ENCODE assay signal across 28 cellular contexts in the genomic region with DNA sequence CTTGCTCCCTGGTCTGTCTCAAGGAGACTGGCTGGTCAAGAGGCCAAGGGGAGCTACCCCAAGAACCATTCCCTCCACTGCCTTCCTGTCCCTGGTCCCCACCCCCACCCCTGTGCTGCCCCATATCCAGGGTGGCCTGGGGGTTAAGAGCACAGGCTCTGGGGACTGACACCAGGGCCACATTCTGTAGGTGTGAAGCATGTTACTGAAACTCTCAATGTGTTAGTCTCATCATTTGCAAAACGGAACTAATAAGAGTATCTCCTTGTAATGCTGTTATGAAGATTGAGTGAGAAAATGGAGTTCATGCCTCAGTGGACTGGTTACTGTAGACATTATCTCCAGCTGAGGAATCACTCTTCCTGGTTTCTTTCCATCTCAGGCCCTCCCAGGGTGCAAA.
"Had no signal": no experiment of that assay in that cellular context is flagged by ENCODE, and none has a peak within 500 bp of the region (broad histone marks: within the 10 kb centered on the region; RNA-seq: fewer than 3 reads in every experiment).

No MANE protein-coding gene starts in this region.

- H3K9me3 ChIP-seq: neutrophil, ovary, psoas muscle, right lobe of liver, sigmoid colon, stomach, thoracic aorta, thyroid gland, tibial nerve, upper lobe of left lung, vagina had no signal

- H3K27ac ChIP-seq: neural progenitor cell, neutrophil, ovary, parathyroid adenoma, psoas muscle, right lobe of liver, sigmoid colon, stomach, thoracic aorta, thyroid gland, tibial nerve, upper lobe of left lung, vagina had no signal

- H3K4me2 ChIP-seq: neural progenitor cell had no signal

- H3K79me2 ChIP-seq: parathyroid adenoma had no signal

- H3K4me3 ChIP-seq: neural progenitor cell, ovary, psoas muscle, right lobe of liver, sigmoid colon, stomach, thoracic aorta, thyroid gland, tibial nerve, upper lobe of left lung, vagina had no signal

- H3K4me1 ChIP-seq: parathyroid adenoma, psoas muscle, right lobe of liver, sigmoid colon, stomach, thyroid gland, tibial nerve, upper lobe of left lung, vagina had no signal

- H3K27me3 ChIP-seq: neural progenitor cell, ovary, right lobe of liver, thyroid gland, upper lobe of left lung, vagina had no signal

- ATAC-seq: natural killer cell; psoas muscle; right cardiac atrium; right lobe of liver; stimulated activated effector memory CD8-positive, alpha-beta T cell treated with anti-CD3 and anti-CD28 coated beads, Interleukin-12 subunit alpha, Interleukin-12 subunit beta, amount 100 ng/mL, for 72 hours; stimulated activated naive B cell treated with anti-CD40 and anti-IgM and Interleukin-4, amounts not matched to agents 10 μg/mL and 1 μg/mL and 100 μg/mL, for 72 hours had no signal

- H3K9me3 Mint-ChIP-seq: natural killer cell; nephron; stimulated activated effector memory CD8-positive, alpha-beta T cell treated with anti-CD3 and anti-CD28 coated beads, Interleukin-12 subunit alpha, Interleukin-12 subunit beta, amount 100 ng/mL, for 72 hours; stimulated activated naive CD8-positive, alpha-beta T cell treated with anti-CD3 and anti-CD28 coated beads, Interleukin-15, Interleukin-2, amounts not matched to agents 100 ng/mL and 50 ng/mL, for 24 hours had no signal

- H3K4me3 Mint-ChIP-seq: natural killer cell; nephron; neural progenitor cell; stimulated activated effector memory CD8-positive, alpha-beta T cell treated with anti-CD3 and anti-CD28 coated beads, Interleukin-12 subunit alpha, Interleukin-12 subunit beta, amount 100 ng/mL, for 72 hours; stimulated activated naive B cell treated with anti-CD40 and anti-IgM and Interleukin-4, amounts not matched to agents 10 μg/mL and 1 μg/mL and 100 μg/mL, for 72 hours; stimulated activated naive CD8-positive, alpha-beta T cell treated with anti-CD3 and anti-CD28 coated beads, Interleukin-15, Interleukin-2, amounts not matched to agents 100 ng/mL and 50 ng/mL, for 24 hours had no signal

- H3K36me3 Mint-ChIP-seq: natural killer cell; neural progenitor cell; stimulated activated effector memory CD8-positive, alpha-beta T cell treated with anti-CD3 and anti-CD28 coated beads, Interleukin-12 subunit alpha, Interleukin-12 subunit beta, amount 100 ng/mL, for 72 hours; stimulated activated naive B cell treated with anti-CD40 and anti-IgM and Interleukin-4, amounts not matched to agents 10 μg/mL and 1 μg/mL and 100 μg/mL, for 72 hours had no signal

- H3K9ac ChIP-seq: neural progenitor cell, parathyroid adenoma had no signal

- DNase-seq: natural killer cell; nucleus accumbens; ovary; posterior cingulate gyrus; psoas muscle; right cardiac atrium; right lobe of liver; sigmoid colon; small intestine; stimulated activated CD4-positive, alpha-beta T cell treated with anti-CD3 and anti-CD28 coated beads, Interleukin-15, amount 100 ng/mL, for 24 hours; stimulated activated CD4-positive, alpha-beta T cell treated with anti-CD3 and anti-CD28 coated beads, Interleukin-2, amount 100 ng/mL, for 24 hours; stimulated activated CD4-positive, alpha-beta T cell treated with anti-CD3 and anti-CD28 coated beads, Interleukin-2, amount 100 ng/mL, for 48 hours; stimulated activated CD4-positive, alpha-beta T cell treated with anti-CD3 and anti-CD28 coated beads, Interleukin-4, amount 100 ng/mL, for 24 hours; stimulated activated naive B cell treated with anti-CD40 and anti-IgM and Interleukin-4, amounts not matched to agents 10 μg/mL and 1 μg/mL and 100 μg/mL, for 72 hours; stimulated activated naive CD4-positive, alpha-beta T cell treated with Interleukin-2 at 50 U/mL for 16 hours; stomach; thyroid gland; trophoblast cell; upper lobe of left lung had no signal

- H3K4me1 Mint-ChIP-seq: natural killer cell; stimulated activated effector memory CD8-positive, alpha-beta T cell treated with anti-CD3 and anti-CD28 coated beads, Interleukin-12 subunit alpha, Interleukin-12 subunit beta, amount 100 ng/mL, for 72 hours had no signal

- H3K36me3 ChIP-seq: neural progenitor cell, neutrophil, ovary, right lobe of liver, sigmoid colon, stomach, thoracic aorta, thyroid gland, upper lobe of left lung, vagina had no signal

- H2AFZ ChIP-seq: neural progenitor cell, parathyroid adenoma had no signal
